Comparison of ENCODE assay signal across 8 cellular contexts in the genomic region with DNA sequence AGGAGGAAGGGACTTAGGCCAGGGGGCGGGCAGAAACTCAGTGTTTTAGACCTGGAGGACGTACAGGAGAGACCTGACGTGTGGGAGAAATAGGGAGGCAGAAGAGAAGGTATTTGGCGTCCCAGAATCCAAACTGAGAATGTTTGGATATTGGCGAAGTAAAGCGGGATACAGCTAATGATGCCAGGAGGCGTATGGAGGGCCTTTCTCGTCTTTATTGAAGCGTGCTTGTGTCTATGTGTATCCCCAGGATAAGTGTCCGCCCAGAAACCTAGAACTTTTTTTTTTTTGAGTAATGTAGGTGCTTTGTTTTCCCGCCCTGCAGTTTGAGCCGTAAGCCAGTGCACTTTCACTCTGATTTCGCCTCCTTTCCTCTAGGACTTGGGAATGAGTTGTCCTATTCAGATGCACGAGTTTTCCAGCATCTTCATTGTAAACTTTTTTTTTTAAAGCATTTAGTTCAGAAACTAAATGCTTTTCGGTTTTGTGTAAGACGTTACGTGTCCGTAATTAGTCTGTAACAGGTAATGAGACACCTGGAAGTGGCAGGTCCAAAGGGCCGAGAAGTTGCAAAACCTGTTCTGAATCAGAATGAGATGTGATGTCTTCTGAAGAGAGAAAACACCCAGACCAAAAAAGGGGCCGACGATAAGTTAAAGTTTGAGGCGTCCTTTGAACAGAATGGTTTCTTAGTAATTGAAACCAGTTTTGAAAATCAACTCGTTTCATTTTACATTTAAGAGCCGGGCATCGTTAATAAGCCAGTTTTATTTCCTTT. TPM values are rescaled to one million over a fixed set of nuclear protein-coding genes. Genes with fewer than 3 reads are reported as not detected.
DNase-seq lines count a peak whose midpoint lies in the region; TF ChIP-seq lines count a peak whose summit lies in the region.

No MANE protein-coding gene starts in this region.

- H3K9me3 ChIP-seq in GM23248 (ENCODE audit: low read depth) (no peaks in the 10 kb centered on the region), osteoblast (ENCODE audit: low read depth, low read length) (no peaks in the 10 kb centered on the region)

- H3K27ac ChIP-seq in GM23248 (peak overlapping the region; percentile 98), osteoblast (ENCODE audit: low read depth, low read length) (peak overlapping the region; percentile 97)

- peak overlapping the region; percentile 99 for H3K4me2 ChIP-seq in GM23248 (ENCODE audit: unreplicated experiment)
- peak overlapping the region; percentile 90 for H3K4me2 ChIP-seq in osteoblast (ENCODE audit: insufficient read depth, low read length)

- peak; percentile 2 for DNase-seq in SKM-1 treated with dmso at 0.1 percent for 144 hours (lab: John Stamatoyannopoulos, UW; ENCODE audit: unreplicated experiment)
- DNase-seq in SKM-1 (lab: John Stamatoyannopoulos, UW; ENCODE audit: unreplicated experiment): no peak
- DNase-seq in GM23248: peak; percentile 71
- DNase-seq in KG1 (lab: John Stamatoyannopoulos, UW): peak; percentile 60
- DNase-seq in foreskin melanocyte: peak; percentile 13
- DNase-seq in osteoblast (ENCODE audit: insufficient read length, low spot score, missing footprints): peak; percentile 49
- no peak for DNase-seq in NCI-H1694 treated with DMSO at 0.1 percent for 48 hours (lab: John Stamatoyannopoulos, UW)

- H3F3A ChIP-seq in GM23248 (ENCODE audit: insufficient read depth): peaks cover 19% of the 10 kb centered on the region

- H3K9me2 ChIP-seq in GM23248 (ENCODE audit: insufficient read depth): no peaks in the 10 kb centered on the region

- in situ Hi-C loops in GM23248 (cut with MboI): no loop called here

- H3K4me1 ChIP-seq in GM23248 (ENCODE audit: insufficient read depth) (peaks cover 8% of the 10 kb centered on the region; the same call in 1 of the 2 replicates), osteoblast (ENCODE audit: insufficient read depth, low read length) (peaks cover 12% of the 10 kb centered on the region)

- no peak for TF ChIP-seq CTCF in WI38 (IDR thresholded peaks at IDR 0.05; ENCODE audit: low read depth, low read length)
- no peak for TF ChIP-seq CTCF in osteoblast (IDR thresholded peaks at IDR 0.05; ENCODE audit: extremely low read depth, low read depth, low read length)

- WGBS in GM23248 (ENCODE audit: low coverage in 1 of 2, low lambda C conversion rate in 2 of 2, missing lambda C conversion rate in 2 of 2), 2 experiments: 1 to 2% methylated on average over 25 of the region's 25 CpGs

- peaks cover 62% of the 10 kb centered on the region for H3K79me2 ChIP-seq in GM23248 (ENCODE audit: insufficient read depth)
- H3K79me2 ChIP-seq in osteoblast (ENCODE audit: insufficient read depth, low read length): peaks cover 59% of the 10 kb centered on the region

- peak overlapping the region; percentile 82 for H3K4me3 ChIP-seq in GM23248
- peak overlapping the region; percentile 81 for H3K4me3 ChIP-seq in WI38 (ENCODE audit: low read depth, low read length)
- peak overlapping the region; percentile 92 for H3K4me3 ChIP-seq in osteoblast (ENCODE audit: insufficient read depth, low read length)

- H3K9ac ChIP-seq in GM23248: peak overlapping the region; percentile 98

- H2AFZ ChIP-seq in GM23248 (peak overlapping the region; percentile 84), osteoblast (ENCODE audit: low read length) (peak overlapping the region; percentile 71)

- H4K20me1 ChIP-seq in GM23248 (ENCODE audit: insufficient read depth) (no peaks in the 10 kb centered on the region), osteoblast (ENCODE audit: insufficient read depth, low read length) (peaks cover 9% of the 10 kb centered on the region)

- H3K36me3 ChIP-seq in GM23248 (ENCODE audit: low read depth) (no peaks in the 10 kb centered on the region), osteoblast (ENCODE audit: insufficient read depth, low read length) (no peaks in the 10 kb centered on the region)

- H3K27me3 ChIP-seq in GM23248 (replicated peaks; ENCODE audit: insufficient read depth) (no peaks in the 10 kb centered on the region), osteoblast (ENCODE audit: insufficient read depth, low read length) (no peaks in the 10 kb centered on the region)

RNA-seq across cellular contexts. Expression of gene ARL5B, which starts 0.7 kb away (rescaled TPM):
- total RNA-seq in GM23248 (2014; rRNA removed; shearing (Covaris generic)): 10.7 and 11.8 TPM in 2 replicates
- polyA plus RNA-seq in GM23248 (2016; fragmentation: Nextera tagmentation; extraction: Ambion mirVana): 5.2 TPM in 2 replicates
- 19.5 and 19.7 TPM in 2 replicates for total RNA-seq in osteoblast

RNA-seq across cellular contexts. Expression of gene NSUN6, which starts 8.6 kb away (rescaled TPM):
- total RNA-seq in GM23248 (2014; rRNA removed; shearing (Covaris generic)): 4.1 and 6.1 TPM in 2 replicates
- 5.4 and 5.7 TPM in 2 replicates for polyA plus RNA-seq in GM23248 (2016; fragmentation: Nextera tagmentation; extraction: Ambion mirVana)
- total RNA-seq in osteoblast: 4.7 and 6.8 TPM in 2 replicates

Comparison
In these comparisons a context has a peak if more than half of its experiments do, and no peak if none do; other contexts are left out.
1. DNase-seq: peak in SKM-1 treated with dmso at 0.1 percent for 144 hours (single experiment), GM23248 (single experiment), KG1 (single experiment), foreskin melanocyte (single experiment) and osteoblast (single experiment); none in SKM-1 (single experiment) and NCI-H1694 treated with DMSO at 0.1 percent for 48 hours (single experiment).
2. Peak in every context shown above with its lines, with median percentiles within 50 percentile points of each other: H3K4me3 ChIP-seq.